ENCODE assay signal across 8 cellular contexts in genomic region chr5:139709587-139710369, GRCh38.
DNase-seq lines count a peak whose midpoint lies in the region; ATAC-seq and TF ChIP-seq lines count a peak whose summit lies in the region.

No MANE protein-coding gene starts in this region.

- in situ Hi-C loops in KBM-7 (cut with MboI; ENCODE audit: low pct_unique_long_range_greater_than_20kb, low sequenced_read_pairs) (no loop called here), brain microvascular endothelial cell (cut with HindIII; ENCODE audit: low pct_ligation_motif_present, low sequenced_read_pairs) (no loop called here)

- H2AFZ ChIP-seq in ACC112 (ENCODE audit: low read length, unreplicated experiment): no peak overlapping the region

- H3K4me3 ChIP-seq in ACC112 (ENCODE audit: low read depth, low read length) (peak overlapping the region; percentile 84), brain microvascular endothelial cell (ENCODE audit: low read depth, low read length) (peak overlapping the region; percentile 29)

- TF ChIP-seq CTCF in brain microvascular endothelial cell (IDR thresholded peaks at IDR 0.05; ENCODE audit: low read depth, low read length, missing control alignments): no peak

- H3K36me3 ChIP-seq in ACC112 (ENCODE audit: insufficient read depth, low read length): no peaks in the 10 kb centered on the region
- H3K36me3 ChIP-seq in brain microvascular endothelial cell (replicated peaks): no peaks in the 10 kb centered on the region

- H3K79me2 ChIP-seq in ACC112 (ENCODE audit: control insufficient read depth, insufficient read depth, low read length, unreplicated experiment): no peaks in the 10 kb centered on the region

- ATAC-seq in GM21786 (IDR thresholded peaks at IDR 0.05; ENCODE audit: unreplicated experiment) (no peak), HG03196 (IDR thresholded peaks at IDR 0.05; ENCODE audit: unreplicated experiment) (no peak)

- peak overlapping the region; percentile 9; the same call in 1 of the 2 replicates for H3K27ac ChIP-seq in ACC112 (ENCODE audit: low read depth, low read length)
- H3K27ac ChIP-seq in brain microvascular endothelial cell: peak overlapping the region; percentile 58
- peak overlapping the region; percentile 86 for H3K27ac ChIP-seq in temporal lobe (ENCODE audit: low read depth, low read length)

- H3K27me3 ChIP-seq in ACC112 (ENCODE audit: insufficient read depth, low read length): no peaks in the 10 kb centered on the region
- no peaks in the 10 kb centered on the region for H3K27me3 ChIP-seq in brain microvascular endothelial cell (replicated peaks)

- DNase-seq in KBM-7: peak; percentile 83
- DNase-seq in brain microvascular endothelial cell: peak; percentile 24
- DNase-seq in left kidney (ENCODE audit: low read depth, low spot score): peak; percentile 90
- DNase-seq in RPMI8226: no peak

- peaks cover 15% of the 10 kb centered on the region for H3K4me1 ChIP-seq in ACC112 (ENCODE audit: control insufficient read depth, insufficient read depth, low read length, unreplicated experiment)

Comparison
In these comparisons a context has a peak if more than half of its experiments do, and no peak if none do; other contexts are left out.
1. H3K27ac ChIP-seq: peak in every context shown above with its lines; median percentile 86 in temporal lobe; 58 in brain microvascular endothelial cell; 9 in ACC112.